ENCODE assay signal across 1 cellular context in genomic region chr2:105427485-105427884, GRCh38.
TF ChIP-seq lines count a peak whose summit lies in the region.

No MANE protein-coding gene starts in this region.

TF ChIP-seq in K562, 482 proteins besides CTCF, POLR2A, EP300 and RAD21:
- peak; percentile 69 for TF ChIP-seq ZBTB40 (IDR thresholded peaks at IDR 0.05)
- no peak for TF ChIP-seq ZBTB40 (CRISPR knock-in tag; IDR thresholded peaks at IDR 0.05)
- TF ChIP-seq NR2C1 (IDR thresholded peaks at IDR 0.05): no peak
- TF ChIP-seq NR2C1 (tag; IDR thresholded peaks at IDR 0.05): no peak
